18 cellular contexts compared by ENCODE assay signal in the genomic region with DNA sequence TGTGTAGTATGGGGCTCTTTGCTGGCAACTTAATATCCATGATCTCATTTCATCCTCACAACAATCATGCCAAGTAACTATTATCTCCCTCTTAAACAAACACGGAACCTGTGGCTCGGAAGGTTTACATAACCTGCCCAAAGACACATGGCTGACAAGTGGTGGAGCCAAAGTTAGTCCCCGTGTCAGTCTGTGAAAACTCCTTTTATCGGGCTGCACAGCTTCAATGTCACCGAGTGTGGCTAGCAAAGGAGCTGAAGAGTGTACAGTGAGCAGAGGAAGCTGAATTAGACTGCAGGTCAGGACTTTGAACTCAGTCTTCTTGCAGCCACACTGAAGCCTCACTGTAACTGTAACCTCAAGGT.
A peak's percentile ranks its signal among the peaks of the same experiment; 100 is the strongest.
DNase-seq lines count a peak whose midpoint lies in the region; ATAC-seq and TF ChIP-seq lines count a peak whose summit lies in the region.
"Had no signal": no experiment of that assay in that cellular context is flagged by ENCODE, and none has a peak within 500 bp of the region (broad histone marks: within the 10 kb centered on the region; RNA-seq: fewer than 3 reads in every experiment).

No MANE protein-coding gene starts in this region.

- no peak for TF ChIP-seq POLR2A in gastrocnemius medialis (IDR thresholded peaks at IDR 0.05)

- H3K9me3 ChIP-seq in gastrocnemius medialis = no peaks in the 10 kb centered on the region
- no peaks in the 10 kb centered on the region for H3K9me3 ChIP-seq in CD4-positive, alpha-beta T cell (ENCODE audit: control insufficient read depth, low read length)
- H3K9me3 ChIP-seq: esophagus muscularis mucosa, spleen, transverse colon had no signal

- no peaks in the 10 kb centered on the region for H3K27me3 Mint-ChIP-seq in CD4-positive, alpha-beta T cell
- H3K27me3 Mint-ChIP-seq: T-cell had no signal

- no peak for TF ChIP-seq CTCF in gastrocnemius medialis (IDR thresholded peaks at IDR 0.05 in 4 of 5, conservative IDR thresholded peaks at IDR 0.05 in 1 of 5)
- no peak for TF ChIP-seq CTCF in CD4-positive, alpha-beta T cell (IDR thresholded peaks at IDR 0.05)

- DNase-seq in NCI-H1092 treated with DMSO at 0.1 percent for 48 hours (lab: John Stamatoyannopoulos, UW) (peak; percentile 74), NCI-H1092 (lab: John Stamatoyannopoulos, UW) (no peak), NCI-H748 (lab: John Stamatoyannopoulos, UW; ENCODE audit: unreplicated experiment) (peak; percentile 92), left cardiac atrium (no peak), gastrocnemius medialis (no peak), KG1 (lab: John Stamatoyannopoulos, UW) (no peak)
- DNase-seq in stimulated activated CD4-positive, alpha-beta T cell treated with anti-CD3 and anti-CD28 coated beads, Interleukin-1b, Interleukin-23, amount 100 ng/mL, for 48 hours = no peak
- DNase-seq in CD4-positive, alpha-beta T cell = no peak
- DNase-seq: activated CD4-positive, alpha-beta T cell treated with anti-CD3 and anti-CD28 coated beads, Interleukin-2, amount 50 U/mL, for 4 hours; activated effector memory CD4-positive, alpha-beta T cell treated with anti-CD3 and anti-CD28 coated beads, Interleukin-2, amount 50 U/mL, for 16 hours; MM.1S; natural killer cell; OCI-M1; spleen; T-cell; transverse colon had no signal

- intact Hi-C loops in left cardiac atrium (cut with DNase I) = no loop called here
- intact Hi-C loops in gastrocnemius medialis (cut with DNase I; ENCODE audit: low total_unique reads) = no loop called here
- intact Hi-C loops in CD4-positive, alpha-beta T cell (cut with DNase I, micrococcal nuclease) = no loop called here

- in situ Hi-C loops in gastrocnemius medialis (cut with MboI; ENCODE audit: low sequenced_read_pairs in 4 of 4) = loop anchor here in 3 of 4 donors (25.0 kb wide), 1 partner anchor 612 kb away; no protein-coding TSS in a partner anchor

- no peaks in the 10 kb centered on the region for H3K4me1 Mint-ChIP-seq in CD4-positive, alpha-beta T cell (ENCODE audit: low read depth)

- no peaks in the 10 kb centered on the region for H3K27me3 ChIP-seq in gastrocnemius medialis
- no peaks in the 10 kb centered on the region for H3K27me3 ChIP-seq in CD4-positive, alpha-beta T cell (ENCODE audit: control insufficient read depth, insufficient read depth, low read length)
- H3K27me3 ChIP-seq: esophagus muscularis mucosa, spleen, transverse colon had no signal

- POLR2A ChIA-PET in CD4-positive, alpha-beta T cell (lab: Charles Lee) = no interaction called here

- CTCF ChIA-PET in CD4-positive, alpha-beta T cell (lab: Charles Lee) = no interaction called here

- peaks cover 0 to 19% of the 10 kb centered on the region in 2 donors for H3K36me3 ChIP-seq in gastrocnemius medialis

- peak; percentile 38 to 81 for ATAC-seq in left cardiac atrium
- ATAC-seq in gastrocnemius medialis = peak; percentile 59 to 65
- no peak for ATAC-seq in CD4-positive, alpha-beta T cell (ENCODE audit: poor library complexity)
- ATAC-seq: natural killer cell, T-cell had no signal

- H3K27ac ChIP-seq in gastrocnemius medialis = peak overlapping the region; percentile 6 to 55 (median 41)
- no peak overlapping the region for H3K27ac ChIP-seq in CD4-positive, alpha-beta T cell (ENCODE audit: low read depth, low read length)
- H3K27ac ChIP-seq: 22Rv1, spleen had no signal

- H3K4me3 ChIP-seq in gastrocnemius medialis = no peak overlapping the region
- H3K4me3 ChIP-seq: esophagus muscularis mucosa, spleen, transverse colon had no signal

- no peaks in the 10 kb centered on the region for H3K9me3 Mint-ChIP-seq in CD4-positive, alpha-beta T cell
- H3K9me3 Mint-ChIP-seq: natural killer cell, T-cell had no signal

- no peak overlapping the region for H3K27ac Mint-ChIP-seq in CD4-positive, alpha-beta T cell
- H3K27ac Mint-ChIP-seq: T-cell had no signal

- H3K4me1 ChIP-seq in gastrocnemius medialis = peaks cover 21 to 28% of the 10 kb centered on the region in 2 donors
- H3K4me1 ChIP-seq: spleen had no signal

- no peak overlapping the region for H3K4me3 Mint-ChIP-seq in CD4-positive, alpha-beta T cell
- H3K4me3 Mint-ChIP-seq: natural killer cell, T-cell had no signal

- H3K36me3 Mint-ChIP-seq in CD4-positive, alpha-beta T cell (ENCODE audit: low read depth) = peaks cover 82% of the 10 kb centered on the region

Comparison
In these comparisons a context has a peak if more than half of its experiments do, and no peak if none do; other contexts are left out.
1. DNase-seq: peak in NCI-H1092 treated with DMSO at 0.1 percent for 48 hours (single experiment) and NCI-H748 (single experiment); none in NCI-H1092 (single experiment), left cardiac atrium (single experiment), gastrocnemius medialis (0 of 2), KG1 (single experiment), stimulated activated CD4-positive, alpha-beta T cell treated with anti-CD3 and anti-CD28 coated beads, Interleukin-1b, Interleukin-23, amount 100 ng/mL, for 48 hours (single experiment) and CD4-positive, alpha-beta T cell (0 of 10).